8 cellular contexts compared by ENCODE assay signal in the genomic region with DNA sequence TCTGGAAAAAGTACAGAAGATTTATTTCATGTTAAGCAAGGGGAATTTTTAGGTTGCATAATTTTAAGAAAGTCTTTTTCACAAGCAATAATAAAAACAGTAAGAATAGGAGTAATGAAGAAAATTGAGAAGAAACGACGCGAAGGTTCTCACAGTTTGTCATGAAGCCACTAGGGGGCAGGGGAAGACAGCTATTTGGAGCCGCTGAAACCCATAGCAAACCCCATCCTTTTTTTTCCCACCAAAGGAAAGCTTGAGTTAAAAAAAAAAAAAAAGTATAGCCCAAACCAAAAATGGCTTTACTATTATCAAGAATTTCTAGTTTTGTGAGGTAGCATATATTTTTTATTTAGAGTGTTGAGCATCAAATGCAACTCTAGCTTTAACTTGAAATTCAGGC.
DNase-seq lines count a peak whose midpoint lies in the region; ATAC-seq lines count a peak whose summit lies in the region.

No MANE protein-coding gene starts in this region.

- no peak for ATAC-seq in HG02840 (IDR thresholded peaks at IDR 0.05; ENCODE audit: low FRiP score, unreplicated experiment)

- in situ Hi-C loops in KBM-7 (cut with MboI; ENCODE audit: low pct_unique_long_range_greater_than_20kb, low sequenced_read_pairs), result loop anchor here (5.0 to 25.0 kb wide), 2 partner anchors 306 to 421 kb away; no protein-coding TSS in a partner anchor

- DNase-seq in NCI-H526 (lab: John Stamatoyannopoulos, UW) (peak; percentile 25 to 80), NCI-H526 treated with DMSO at 0.1 percent for 48 hours (lab: John Stamatoyannopoulos, UW) (no peak), KBM-7 (peak; percentile 82), RKO (ENCODE audit: low spot score) (peak; percentile 63), amniotic stem cell (lab: John Stamatoyannopoulos, UW) (peak; percentile 63), hippocampal formation (lab: John Stamatoyannopoulos, UW) (peak; percentile 4 to 71)
- DNase-seq in stimulated activated CD4-positive, alpha-beta T cell treated with anti-CD3 and anti-CD28 coated beads, Interleukin-12 subunit alpha, Interleukin-12 subunit beta, amount 100 ng/mL, for 24 hours (ENCODE audit: low read depth in 2 of 2), result peak; percentile 15 to 33
